ENCODE assay signal across 11 cellular contexts in genomic region chr18:3016584-3017292, GRCh38. TPM values are rescaled to one million over a fixed set of nuclear protein-coding genes. Genes with fewer than 3 reads are reported as not detected.
A peak's percentile ranks its signal among the peaks of the same experiment; 100 is the strongest.
DNase-seq lines count a peak whose midpoint lies in the region; ATAC-seq, FAIRE-seq and TF ChIP-seq lines count a peak whose summit lies in the region.
"Had no signal": no experiment of that assay in that cellular context is flagged by ENCODE, and none has a peak within 500 bp of the region (broad histone marks: within the 10 kb centered on the region; RNA-seq: fewer than 3 reads in every experiment).

No MANE protein-coding gene starts in this region.

- H3K9me3 ChIP-seq in sigmoid colon, result no peaks in the 10 kb centered on the region

- H3K4me3 Mint-ChIP-seq in dendritic cell treated with granulocyte-macrophage colony-stimulating factor and Interleukin-4, amounts not matched to agents 40 ng/mL and 50 ng/mL, for 4 days, result peak overlapping the region; percentile 48
- H3K4me3 Mint-ChIP-seq: activated CD8-positive, alpha-beta T cell treated with anti-CD3 and anti-CD28 coated beads, Interleukin-2, amount 10 ng/mL, durations not matched to agents 7 days and 5 days had no signal

- TF ChIP-seq CTCF in sigmoid colon (IDR thresholded peaks at IDR 0.05), result no peak
- no peak for TF ChIP-seq CTCF in foreskin keratinocyte (conservative IDR thresholded peaks at IDR 0.05)

- TF ChIP-seq EP300 in sigmoid colon (IDR thresholded peaks at IDR 0.05), result no peak

- no peak for ATAC-seq in foreskin keratinocyte
- ATAC-seq in HG02759 (IDR thresholded peaks at IDR 0.05; ENCODE audit: unreplicated experiment), result no peak
- ATAC-seq: activated CD8-positive, alpha-beta T cell treated with anti-CD3 and anti-CD28 coated beads, Interleukin-2, amount 10 ng/mL, durations not matched to agents 7 days and 5 days had no signal

- no peaks in the 10 kb centered on the region for H3K9me3 Mint-ChIP-seq in dendritic cell treated with granulocyte-macrophage colony-stimulating factor and Interleukin-4, amounts not matched to agents 40 ng/mL and 50 ng/mL, for 4 days

- H3K27ac ChIP-seq in sigmoid colon, result peak overlapping the region in 3 of 4 donors; percentile 36 to 73 (median 45)
- H3K27ac ChIP-seq in foreskin keratinocyte, result no peak overlapping the region

- H3K27me3 Mint-ChIP-seq in dendritic cell treated with granulocyte-macrophage colony-stimulating factor and Interleukin-4, amounts not matched to agents 40 ng/mL and 50 ng/mL, for 4 days, result no peaks in the 10 kb centered on the region

- 45 to 88% methylated on average over 3 of the region's 3 CpGs for WGBS in sigmoid colon, 2 donors

- peaks cover 8% of the 10 kb centered on the region for H3K36me3 Mint-ChIP-seq in dendritic cell treated with granulocyte-macrophage colony-stimulating factor and Interleukin-4, amounts not matched to agents 40 ng/mL and 50 ng/mL, for 4 days (ENCODE audit: low read depth)

- intact Hi-C loops in dendritic cell treated with granulocyte-macrophage colony-stimulating factor and Interleukin-4, amounts not matched to agents 40 ng/mL and 50 ng/mL, for 4 days (cut with micrococcal nuclease), result loop anchor here (5.0 kb wide), 1 partner anchor 41 kb away; no protein-coding TSS in a partner anchor
- intact Hi-C loops in sigmoid colon (cut with DNase I), result loop anchor here (10.0 kb wide), 1 partner anchor 48 kb away; no protein-coding TSS in a partner anchor

- TF ChIP-seq POLR2A in sigmoid colon (IDR thresholded peaks at IDR 0.05), result no peak

- FAIRE-seq in GM19239 (lab: Jason Lieb, UNC), result peak; percentile 66
- FAIRE-seq: bronchial epithelial cell had no signal

- H3K4me3 ChIP-seq in sigmoid colon, result no peak overlapping the region

- no peaks in the 10 kb centered on the region for H3K27me3 ChIP-seq in sigmoid colon
- no peaks in the 10 kb centered on the region for H3K27me3 ChIP-seq in foreskin keratinocyte

- H3K4me1 Mint-ChIP-seq in dendritic cell treated with granulocyte-macrophage colony-stimulating factor and Interleukin-4, amounts not matched to agents 40 ng/mL and 50 ng/mL, for 4 days (ENCODE audit: low read depth), result peaks cover 55% of the 10 kb centered on the region

- no peaks in the 10 kb centered on the region for H3K36me3 ChIP-seq in sigmoid colon

- peak overlapping the region; percentile 83 for H3K27ac Mint-ChIP-seq in dendritic cell treated with granulocyte-macrophage colony-stimulating factor and Interleukin-4, amounts not matched to agents 40 ng/mL and 50 ng/mL, for 4 days
- H3K27ac Mint-ChIP-seq: activated CD8-positive, alpha-beta T cell treated with anti-CD3 and anti-CD28 coated beads, Interleukin-2, amount 10 ng/mL, durations not matched to agents 7 days and 5 days had no signal

- no peak for DNase-seq in GM19239 (ENCODE audit: insufficient read length, low spot score)
- DNase-seq in NOMO-1 treated with dmso at 0.1 percent for 144 hours (lab: John Stamatoyannopoulos, UW; ENCODE audit: unreplicated experiment), result peak; percentile 27
- DNase-seq in sigmoid colon, result no peak
- no peak for DNase-seq in foreskin keratinocyte
- DNase-seq in NCI-H2081 (lab: John Stamatoyannopoulos, UW), result no peak
- DNase-seq: activated CD8-positive, alpha-beta T cell treated with anti-CD3 and anti-CD28 coated beads, Interleukin-2, amount 10 ng/mL, durations not matched to agents 7 days and 5 days; NCI-H524 treated with DMSO at 0.1 percent for 48 hours; occipital lobe had no signal

- H3K4me1 ChIP-seq in sigmoid colon (peaks cover 0 to 19% (median 12%) of the 10 kb centered on the region in 4 donors), foreskin keratinocyte (peaks cover 9% of the 10 kb centered on the region)

RNA-seq across cellular contexts. Expression of gene LPIN2, which starts 3.8 kb away (rescaled TPM):
- total RNA-seq in sigmoid colon (10 to 100 TPM; 13.6 to 31.5 (median 18.0) TPM), foreskin keratinocyte (6.6 and 7.3 TPM in 2 replicates)
- polyA plus RNA-seq in sigmoid colon (10 to 100 TPM; 16.2 to 34.9 (median 28.5) TPM), foreskin keratinocyte (1.5 and 1.6 TPM in 2 replicates)
